8 cellular contexts compared by ENCODE assay signal in genomic region chr17:70622382-70623260, GRCh38.
DNase-seq lines count a peak whose midpoint lies in the region; ATAC-seq and TF ChIP-seq lines count a peak whose summit lies in the region.

No MANE protein-coding gene starts in this region.

- TF ChIP-seq CTCF in WTC11 (IDR thresholded peaks at IDR 0.05) (peak; percentile 27; the same call in 1 of the 2 replicates), hepatocyte (IDR thresholded peaks at IDR 0.05; ENCODE audit: poor library complexity) (peak; percentile 67), smooth muscle cell (IDR thresholded peaks at IDR 0.05; ENCODE audit: borderline replicate concordance, insufficient read depth, poor library complexity, severe bottlenecking) (peak; percentile 70), vagina (IDR thresholded peaks at IDR 0.05) (peak in 1 of 3 experiments; percentile 10)

- TF ChIP-seq POLR2A in vagina (IDR thresholded peaks at IDR 0.05) = no peak

- no peak overlapping the region for H3K4me2 ChIP-seq in hepatocyte
- no peak overlapping the region for H3K4me2 ChIP-seq in smooth muscle cell

- no peaks in the 10 kb centered on the region for H3K36me3 Mint-ChIP-seq in activated naive CD4-positive, alpha-beta T cell treated with anti-CD3 and anti-CD28 coated beads for 36 hours (ENCODE audit: low read depth)
- no peaks in the 10 kb centered on the region for H3K36me3 Mint-ChIP-seq in WTC11

- H3K9me2 ChIP-seq in hepatocyte (replicated peaks; ENCODE audit: insufficient read depth) = no peaks in the 10 kb centered on the region

- H3K27ac ChIP-seq in hepatocyte (no peak overlapping the region), smooth muscle cell (ENCODE audit: low read depth) (no peak overlapping the region), vagina (no peak overlapping the region)

- no peak overlapping the region for H2AFZ ChIP-seq in hepatocyte
- no peak overlapping the region for H2AFZ ChIP-seq in smooth muscle cell (ENCODE audit: low read depth)

- peak; percentile 93 for ATAC-seq in WTC11
- no peak for ATAC-seq in activated CD4-positive, CD25-positive, alpha-beta regulatory T cell treated with anti-CD3 and anti-CD28 coated beads, Interleukin-2, amount 50 U/mL, for 24 hours

- H3K9ac ChIP-seq in smooth muscle cell (ENCODE audit: low read depth) = no peak overlapping the region

- POLR2A ChIA-PET in WTC11 (lab: Charles Lee) = interaction anchor here (0.5 kb wide), 1 partner anchor 1405 kb away, joined by 3 read pairs; no protein-coding TSS in a partner anchor

- H3K9me3 ChIP-seq in hepatocyte (ENCODE audit: low read depth) = no peaks in the 10 kb centered on the region
- H3K9me3 ChIP-seq in smooth muscle cell (replicated peaks; ENCODE audit: low read depth) = no peaks in the 10 kb centered on the region
- no peaks in the 10 kb centered on the region for H3K9me3 ChIP-seq in vagina

- peak; percentile 34 for DNase-seq in activated naive CD4-positive, alpha-beta T cell treated with anti-CD3 and anti-CD28 coated beads for 36 hours
- no peak for DNase-seq in activated naive CD4-positive, alpha-beta T cell treated with anti-CD3 and anti-CD28 coated beads, Interleukin-2, amount 50 U/mL, for 16 hours
- DNase-seq in NCI-H2081 treated with DMSO at 0.1 percent for 48 hours (lab: John Stamatoyannopoulos, UW) = peak; percentile 21
- DNase-seq in WTC11 (ENCODE audit: low spot score) = peak; percentile 79
- peak; percentile 63 for DNase-seq in hepatocyte (ENCODE audit: low spot score)
- DNase-seq in smooth muscle cell (lab: John Stamatoyannopoulos, UW; ENCODE audit: unreplicated experiment) = no peak
- no peak for DNase-seq in vagina (ENCODE audit: extremely low spot score in 2 of 2)

- H3K4me3 ChIP-seq in hepatocyte (no peak overlapping the region), smooth muscle cell (no peak overlapping the region), vagina (no peak overlapping the region)

- intact Hi-C loops in activated naive CD4-positive, alpha-beta T cell treated with anti-CD3 and anti-CD28 coated beads for 36 hours (cut with micrococcal nuclease) = loop anchor here (1.0 kb wide), 2 partner anchors 1053 to 1096 kb away; no protein-coding TSS in a partner anchor
- intact Hi-C loops in vagina (cut with DNase I) = no loop called here

- H3K36me3 ChIP-seq in hepatocyte (replicated peaks; ENCODE audit: insufficient read depth, low read depth) (no peaks in the 10 kb centered on the region), smooth muscle cell (ENCODE audit: low read depth) (no peaks in the 10 kb centered on the region), vagina (no peaks in the 10 kb centered on the region)

- no peaks in the 10 kb centered on the region for H3F3A ChIP-seq in smooth muscle cell (ENCODE audit: low read depth)

- H3K9me3 Mint-ChIP-seq in activated naive CD4-positive, alpha-beta T cell treated with anti-CD3 and anti-CD28 coated beads for 36 hours = peaks cover 2% of the 10 kb centered on the region
- peaks cover 4% of the 10 kb centered on the region; the same call in 1 of the 2 replicates for H3K9me3 Mint-ChIP-seq in WTC11

- no peaks in the 10 kb centered on the region for H4K20me1 ChIP-seq in hepatocyte (ENCODE audit: insufficient read depth, poor library complexity, severe bottlenecking)
- no peaks in the 10 kb centered on the region for H4K20me1 ChIP-seq in smooth muscle cell (ENCODE audit: low read depth)

- H3K27me3 Mint-ChIP-seq in activated naive CD4-positive, alpha-beta T cell treated with anti-CD3 and anti-CD28 coated beads for 36 hours (ENCODE audit: low read depth) = no peaks in the 10 kb centered on the region
- H3K27me3 Mint-ChIP-seq in WTC11 (ENCODE audit: low read depth) = no peaks in the 10 kb centered on the region

- 44% methylated on average over 12 of the region's 12 CpGs for WGBS in hepatocyte (ENCODE audit: low lambda C conversion rate, missing lambda C conversion rate)
- WGBS in smooth muscle cell (ENCODE audit: low lambda C conversion rate) = 42% methylated on average over 12 of the region's 12 CpGs

- H3K27me3 ChIP-seq in hepatocyte (peaks cover 3% of the 10 kb centered on the region), smooth muscle cell (ENCODE audit: low read depth) (peaks cover 13% of the 10 kb centered on the region), vagina (no peaks in the 10 kb centered on the region)

- H3K79me2 ChIP-seq in hepatocyte = no peaks in the 10 kb centered on the region
- no peaks in the 10 kb centered on the region for H3K79me2 ChIP-seq in smooth muscle cell (ENCODE audit: low read depth)

- CTCF ChIA-PET in activated naive CD4-positive, alpha-beta T cell treated with anti-CD3 and anti-CD28 coated beads for 36 hours (lab: Charles Lee) = no interaction called here
- CTCF ChIA-PET in WTC11 (lab: Charles Lee) = interaction anchor here (0.6 to 0.7 kb wide), 2 partner anchors 65 to 1043 kb away, joined by 3 read pairs; no protein-coding TSS in a partner anchor

- no peak overlapping the region for H3K4me3 Mint-ChIP-seq in activated naive CD4-positive, alpha-beta T cell treated with anti-CD3 and anti-CD28 coated beads for 36 hours
- H3K4me3 Mint-ChIP-seq in WTC11 = no peak overlapping the region

- H3K4me1 ChIP-seq in hepatocyte (ENCODE audit: insufficient read depth) (no peaks in the 10 kb centered on the region), smooth muscle cell (ENCODE audit: low read depth) (no peaks in the 10 kb centered on the region), vagina (no peaks in the 10 kb centered on the region)

- H3K4me1 Mint-ChIP-seq in activated naive CD4-positive, alpha-beta T cell treated with anti-CD3 and anti-CD28 coated beads for 36 hours (ENCODE audit: low read depth) = peaks cover 3% of the 10 kb centered on the region
- H3K4me1 Mint-ChIP-seq in WTC11 = 0 out of 2 replicates have a peak, but pooled peaks cover 2% of the 10 kb centered on the region

- no peak overlapping the region for H3K27ac Mint-ChIP-seq in activated naive CD4-positive, alpha-beta T cell treated with anti-CD3 and anti-CD28 coated beads for 36 hours
- no peak overlapping the region for H3K27ac Mint-ChIP-seq in WTC11

TF ChIP-seq in WTC11, 78 proteins besides CTCF, POLR2A, EP300 and RAD21:
- no peak for TF ChIP-seq ELF4 (CRISPR knock-in tag; IDR thresholded peaks at IDR 0.05; ENCODE audit: low read depth)
- TF ChIP-seq FOXP4 (CRISPR knock-in tag; IDR thresholded peaks at IDR 0.05) = no peak
- no peak for TF ChIP-seq CBFB (CRISPR knock-in tag; IDR thresholded peaks at IDR 0.05; ENCODE audit: low read depth)
- no peak for TF ChIP-seq EMX1 (CRISPR knock-in tag; IDR thresholded peaks at IDR 0.05)

Comparison
In these comparisons a context has a peak if more than half of its experiments do, and no peak if none do; other contexts are left out.
1. DNase-seq: peak in activated naive CD4-positive, alpha-beta T cell treated with anti-CD3 and anti-CD28 coated beads for 36 hours (single experiment), NCI-H2081 treated with DMSO at 0.1 percent for 48 hours (single experiment), WTC11 (single experiment) and hepatocyte (single experiment); none in activated naive CD4-positive, alpha-beta T cell treated with anti-CD3 and anti-CD28 coated beads, Interleukin-2, amount 50 U/mL, for 16 hours (single experiment), smooth muscle cell (single experiment) and vagina (0 of 2).